1 cellular context compared by ENCODE assay signal in the genomic region with DNA sequence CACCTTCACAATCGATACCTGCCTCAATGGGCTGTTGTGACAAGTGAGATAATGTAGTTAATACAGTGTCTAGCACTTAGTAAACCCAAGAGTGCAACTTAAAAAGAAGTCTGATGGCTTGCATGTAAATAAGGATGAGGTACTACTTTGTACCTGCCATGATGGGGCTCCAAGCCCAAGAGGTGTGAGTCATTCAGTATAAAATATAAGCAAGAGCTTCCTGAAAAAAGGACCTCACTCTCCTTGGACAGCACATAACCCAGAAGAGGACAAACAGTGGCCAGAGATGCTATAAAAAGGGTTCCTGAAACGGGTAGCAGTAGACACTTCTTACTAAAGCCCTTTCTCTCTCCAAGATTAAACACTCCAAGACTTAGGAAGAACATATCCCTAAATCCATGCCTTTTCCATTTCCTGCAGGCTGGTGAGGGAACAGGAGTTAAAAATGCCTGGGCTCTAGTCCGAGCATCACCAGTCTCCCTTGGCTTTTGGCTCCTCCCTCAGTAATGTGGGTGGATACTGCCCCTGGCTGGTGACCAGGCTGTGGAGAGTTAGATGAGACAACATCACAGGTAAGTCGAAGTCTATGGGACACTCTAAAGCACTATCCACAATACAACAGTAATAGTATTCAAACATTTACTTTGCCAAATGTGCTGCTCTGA.
TF ChIP-seq lines count a peak whose summit lies in the region.

No MANE protein-coding gene starts in this region.

TF ChIP-seq in H1, 55 proteins besides CTCF, POLR2A, EP300 and RAD21:
- TF ChIP-seq TAF1 (IDR thresholded peaks at IDR 0.05; ENCODE audit: low read depth, low read length) (no peak), RFX5 (IDR thresholded peaks at IDR 0.05; ENCODE audit: borderline replicate concordance, low read depth, low read length) (no peak), KDM5A (IDR thresholded peaks at IDR 0.05; ENCODE audit: low read length) (no peak), TEAD4 (IDR thresholded peaks at IDR 0.05; ENCODE audit: low read depth, low read length) (no peak), SAP30 (IDR thresholded peaks at IDR 0.05; ENCODE audit: insufficient read depth, insufficient replicate concordance, low read length) (no peak), BRCA1 (IDR thresholded peaks at IDR 0.05; ENCODE audit: low read depth, low read length) (no peak), BCL11A (IDR thresholded peaks at IDR 0.05; ENCODE audit: low read depth in 2 of 2, low read length in 2 of 2) (no peak), HDAC2 (IDR thresholded peaks at IDR 0.05; ENCODE audit: borderline replicate concordance in 1 of 2, low read depth in 2 of 2, low read length in 2 of 2) (no peak), ASH2L (IDR thresholded peaks at IDR 0.05; ENCODE audit: low read length) (no peak), FOSL1 (IDR thresholded peaks at IDR 0.05; ENCODE audit: insufficient read depth, low read depth, low read length) (no peak), BACH1 (IDR thresholded peaks at IDR 0.05; ENCODE audit: low read length) (no peak), NANOG (IDR thresholded peaks at IDR 0.05; ENCODE audit: insufficient read depth, low read depth, low read length, poor library complexity, severe bottlenecking) (no peak), ZNF274 (IDR thresholded peaks at IDR 0.05; ENCODE audit: borderline replicate concordance, extremely low read depth, low read length) (no peak), CEBPB (IDR thresholded peaks at IDR 0.05; ENCODE audit: low read depth, low read length) (no peak)
- TF ChIP-seq, protein P1, sequence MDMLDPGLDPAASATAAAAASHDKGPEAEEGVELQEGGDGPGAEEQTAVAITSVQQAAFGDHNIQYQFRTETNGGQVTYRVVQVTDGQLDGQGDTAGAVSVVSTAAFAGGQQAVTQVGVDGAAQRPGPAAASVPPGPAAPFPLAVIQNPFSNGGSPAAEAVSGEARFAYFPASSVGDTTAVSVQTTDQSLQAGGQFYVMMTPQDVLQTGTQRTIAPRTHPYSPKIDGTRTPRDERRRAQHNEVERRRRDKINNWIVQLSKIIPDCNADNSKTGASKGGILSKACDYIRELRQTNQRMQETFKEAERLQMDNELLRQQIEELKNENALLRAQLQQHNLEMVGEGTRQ (IDR thresholded peaks at IDR 0.05; ENCODE audit: low read length): no peak
- TF ChIP-seq, protein P2, sequence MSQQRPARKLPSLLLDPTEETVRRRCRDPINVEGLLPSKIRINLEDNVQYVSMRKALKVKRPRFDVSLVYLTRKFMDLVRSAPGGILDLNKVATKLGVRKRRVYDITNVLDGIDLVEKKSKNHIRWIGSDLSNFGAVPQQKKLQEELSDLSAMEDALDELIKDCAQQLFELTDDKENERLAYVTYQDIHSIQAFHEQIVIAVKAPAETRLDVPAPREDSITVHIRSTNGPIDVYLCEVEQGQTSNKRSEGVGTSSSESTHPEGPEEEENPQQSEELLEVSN (IDR thresholded peaks at IDR 0.05): no peak
- TF ChIP-seq, protein P3, sequence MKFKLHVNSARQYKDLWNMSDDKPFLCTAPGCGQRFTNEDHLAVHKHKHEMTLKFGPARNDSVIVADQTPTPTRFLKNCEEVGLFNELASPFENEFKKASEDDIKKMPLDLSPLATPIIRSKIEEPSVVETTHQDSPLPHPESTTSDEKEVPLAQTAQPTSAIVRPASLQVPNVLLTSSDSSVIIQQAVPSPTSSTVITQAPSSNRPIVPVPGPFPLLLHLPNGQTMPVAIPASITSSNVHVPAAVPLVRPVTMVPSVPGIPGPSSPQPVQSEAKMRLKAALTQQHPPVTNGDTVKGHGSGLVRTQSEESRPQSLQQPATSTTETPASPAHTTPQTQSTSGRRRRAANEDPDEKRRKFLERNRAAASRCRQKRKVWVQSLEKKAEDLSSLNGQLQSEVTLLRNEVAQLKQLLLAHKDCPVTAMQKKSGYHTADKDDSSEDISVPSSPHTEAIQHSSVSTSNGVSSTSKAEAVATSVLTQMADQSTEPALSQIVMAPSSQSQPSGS (IDR thresholded peaks at IDR 0.05; ENCODE audit: low read length): no peak
